In the genomic region with DNA sequence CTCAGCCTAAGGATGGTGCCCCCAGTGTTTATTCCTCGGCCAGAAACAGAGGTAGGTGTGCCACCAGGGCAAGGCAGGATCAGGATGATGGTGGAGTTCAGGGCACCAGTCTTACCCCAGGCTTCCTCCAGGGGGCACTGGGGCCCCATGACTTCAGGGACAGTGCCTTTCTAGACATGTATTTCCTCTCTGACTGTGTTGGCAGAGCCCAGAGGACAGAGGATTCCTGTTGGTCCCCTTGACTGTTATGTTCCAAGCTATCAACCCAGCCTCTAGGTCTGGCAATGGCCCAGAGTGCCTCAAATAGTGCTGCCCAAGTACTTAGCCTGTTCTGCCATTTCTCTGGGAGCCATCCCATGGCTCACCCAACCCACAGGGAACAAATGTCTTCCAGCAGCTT, we compare ENCODE assay signal across 8 cellular contexts. TPM values are rescaled to one million over a fixed set of nuclear protein-coding genes. Genes with fewer than 3 reads are reported as not detected.
DNase-seq lines count a peak whose midpoint lies in the region; ATAC-seq, FAIRE-seq and TF ChIP-seq lines count a peak whose summit lies in the region.

No MANE protein-coding gene starts in this region.

- H3K27me3 ChIP-seq in GM23248 (replicated peaks; ENCODE audit: insufficient read depth) (no peaks in the 10 kb centered on the region), NT2/D1 (ENCODE audit: insufficient read depth, insufficient read length) (peaks cover 3% of the 10 kb centered on the region), endothelial cell of umbilical vein (ENCODE audit: control insufficient read depth in 2 of 2, insufficient read depth in 2 of 2, low read length in 2 of 2) (no peaks in the 10 kb centered on the region)

- H3K27ac ChIP-seq in GM23248, result no peak overlapping the region
- H3K27ac ChIP-seq in endothelial cell of umbilical vein (ENCODE audit: insufficient read depth, low read depth, low read length), result no peak overlapping the region

- H3K4me1 ChIP-seq in GM23248 (ENCODE audit: insufficient read depth) (peaks cover 11% of the 10 kb centered on the region; the same call in 1 of the 2 replicates), NT2/D1 (ENCODE audit: insufficient read depth, insufficient read length) (peaks cover 1% of the 10 kb centered on the region), endothelial cell of umbilical vein (ENCODE audit: control insufficient read depth, extremely low read depth, insufficient read depth, low read length) (peaks cover 10% of the 10 kb centered on the region), mucosa of descending colon (ENCODE audit: low read depth) (peaks cover 30% of the 10 kb centered on the region)

- H3K36me3 ChIP-seq in GM23248 (ENCODE audit: low read depth) (no peaks in the 10 kb centered on the region), NT2/D1 (ENCODE audit: insufficient read depth, insufficient read length, low read length) (peaks cover 63% of the 10 kb centered on the region), endothelial cell of umbilical vein (ENCODE audit: control insufficient read depth in 2 of 2, extremely low read depth in 1 of 2, insufficient read depth in 2 of 2, low read length in 2 of 2) (peaks cover 0 to 2% of the 10 kb centered on the region in 2 experiments), mucosa of descending colon (ENCODE audit: low read depth) (no peaks in the 10 kb centered on the region)

- H3F3A ChIP-seq in GM23248 (ENCODE audit: insufficient read depth), result 0 out of 2 replicates have a peak, but pooled peaks cover 5% of the 10 kb centered on the region

- peak; percentile 74 for DNase-seq in Ammon's horn (ENCODE audit: low spot score)
- DNase-seq in GM23248, result peak; percentile 84
- peak; percentile 44 for DNase-seq in NT2/D1 (ENCODE audit: low read depth, low spot score)
- peak; percentile 37 for DNase-seq in activated CD8-positive, alpha-beta memory T cell treated with anti-CD3 and anti-CD28 coated beads, Interleukin-2, amount 50 U/mL, for 1 hour (ENCODE audit: extremely low read depth)
- DNase-seq in endothelial cell of umbilical vein (ENCODE audit: low read depth, low spot score), result peak; percentile 69
- peak; percentile 80 to 89 (median 87) for DNase-seq in mucosa of descending colon
- peak; percentile 88 for DNase-seq in stimulated activated CD8-positive, alpha-beta memory T cell treated with anti-CD3 and anti-CD28 coated beads, Interleukin-4, amount 100 ng/mL, for 48 hours

- H3K79me2 ChIP-seq in GM23248 (ENCODE audit: insufficient read depth) (peaks cover 14% of the 10 kb centered on the region), endothelial cell of umbilical vein (ENCODE audit: control insufficient read depth, insufficient read depth, low read length) (no peaks in the 10 kb centered on the region)

- 0 to 9% methylated on average over 1 of the region's 1 CpG for WGBS in GM23248 (ENCODE audit: low coverage in 1 of 2, low lambda C conversion rate in 2 of 2, missing lambda C conversion rate in 2 of 2), 2 experiments

- H3K4me3 ChIP-seq in GM23248, result no peak overlapping the region
- no peak overlapping the region for H3K4me3 ChIP-seq in NT2/D1 (ENCODE audit: insufficient read length, low read depth)
- no peak overlapping the region for H3K4me3 ChIP-seq in endothelial cell of umbilical vein (replicated peaks in 1 of 3; ENCODE audit: insufficient read depth in 1 of 3, low read depth in 1 of 3, low read length in 3 of 3)
- no peak overlapping the region for H3K4me3 ChIP-seq in mucosa of descending colon

- H3K4me2 ChIP-seq in GM23248 (ENCODE audit: unreplicated experiment) (no peak overlapping the region), endothelial cell of umbilical vein (ENCODE audit: insufficient read depth, low read length) (no peak overlapping the region)

- H3K9me1 ChIP-seq in endothelial cell of umbilical vein (replicated peaks; ENCODE audit: control insufficient read depth, extremely low read depth, insufficient read depth, low read length), result no peaks in the 10 kb centered on the region

- TF ChIP-seq CTCF in endothelial cell of umbilical vein (IDR thresholded peaks at IDR 0.05; ENCODE audit: extremely low read depth in 1 of 2, insufficient read depth in 1 of 2, low read depth in 1 of 2, low read length in 2 of 2) (peak; percentile 82 to 92), mucosa of descending colon (IDR thresholded peaks at IDR 0.05) (peak; percentile 87)

- in situ Hi-C loops in GM23248 (cut with MboI), result no loop called here

- BruUV-seq in endothelial cell of umbilical vein (replicated peaks; lab: Mats Ljungman, UMichigan), result no TSS peak

- intact Hi-C loops in endothelial cell of umbilical vein (cut with micrococcal nuclease), result loop anchor here (1.0 kb wide), 3 partner anchors 29 to 80 kb away; no protein-coding TSS in a partner anchor
- intact Hi-C loops in mucosa of descending colon (cut with DNase I, micrococcal nuclease), result no loop called here

- CTCF ChIA-PET in endothelial cell of umbilical vein (lab: Charles Lee), result interaction anchor here (1.1 to 6.0 kb wide), 9 partner anchors 14 to 825 kb away, joined by 3 to 105 read pairs (median 6); a partner anchor contains a TSS

- H2AFZ ChIP-seq in GM23248 (no peak overlapping the region), endothelial cell of umbilical vein (ENCODE audit: low read depth, low read length) (no peak overlapping the region)

- no peak for TF ChIP-seq POLR2A in endothelial cell of umbilical vein (IDR thresholded peaks at IDR 0.05; ENCODE audit: low read depth, low read length)

- H4K20me1 ChIP-seq in GM23248 (ENCODE audit: insufficient read depth) (no peaks in the 10 kb centered on the region), endothelial cell of umbilical vein (replicated peaks; ENCODE audit: control insufficient read depth, extremely low read depth, insufficient read depth, low read length) (no peaks in the 10 kb centered on the region)

- ATAC-seq in mucosa of descending colon (peak; percentile 54), GM19455 (IDR thresholded peaks at IDR 0.05; ENCODE audit: unreplicated experiment) (no peak)

- H3K9me3 ChIP-seq in GM23248 (ENCODE audit: low read depth) (no peaks in the 10 kb centered on the region), NT2/D1 (ENCODE audit: insufficient read depth, low read length) (no peaks in the 10 kb centered on the region), endothelial cell of umbilical vein (replicated peaks; ENCODE audit: control insufficient read depth, insufficient read depth, low read length) (no peaks in the 10 kb centered on the region), mucosa of descending colon (no peaks in the 10 kb centered on the region)

- H3K9ac ChIP-seq in GM23248 (no peak overlapping the region), NT2/D1 (ENCODE audit: insufficient read length, low read depth) (no peak overlapping the region), endothelial cell of umbilical vein (replicated peaks; ENCODE audit: extremely low read depth, insufficient read depth, low read length) (no peak overlapping the region)

- POLR2A ChIA-PET in endothelial cell of umbilical vein (lab: Charles Lee), result no interaction called here

- peak; percentile 74 for FAIRE-seq in endothelial cell of umbilical vein (lab: Jason Lieb, UNC)

- dilution Hi-C loops in endothelial cell of umbilical vein (cut with MboI; ENCODE audit: extremely low pct_ligation_motif_present, low sequenced_read_pairs), result no loop called here

- H3K9me2 ChIP-seq in GM23248 (ENCODE audit: insufficient read depth), result no peaks in the 10 kb centered on the region

RNA-seq across cellular contexts. Expression of a gene that starts 2.8 kb away (rescaled TPM):
- total RNA-seq in GM23248 (2014; rRNA removed; shearing (Covaris generic)), result 15.8 and 15.9 TPM in 2 replicates
- polyA plus RNA-seq in GM23248 (2016; fragmentation: Nextera tagmentation; extraction: Ambion mirVana), result 17.3 and 18.4 TPM in 2 replicates
- 12.0 and 15.2 TPM in 2 replicates for total RNA-seq in endothelial cell of umbilical vein
- polyA plus RNA-seq in endothelial cell of umbilical vein, result 14.2 and 15.9 TPM in 2 replicates
- polyA plus RNA-seq in endothelial cell of umbilical vein (2011; cell fraction: cytosol; rRNA removed), result 10.9 and 11.8 TPM in 2 replicates
- polyA plus RNA-seq in endothelial cell of umbilical vein (2011; cell fraction: nucleus; rRNA removed), result 43.3 and 45.6 TPM in 2 replicates
- 9.4 and 11.9 TPM in 2 replicates for polyA plus RNA-seq in endothelial cell of umbilical vein (2012)
- polyA minus RNA-seq in endothelial cell of umbilical vein, result 10.5 and 11.2 TPM in 2 replicates
- 3.8 TPM for polyA minus RNA-seq in endothelial cell of umbilical vein (2011; cell fraction: cytosol; rRNA and poly(A)+ RNA removed)
- 10.7 and 14.8 TPM in 2 replicates for polyA minus RNA-seq in endothelial cell of umbilical vein (2011; cell fraction: nucleus; rRNA and poly(A)+ RNA removed)
- 10 to 100 TPM; 19.7 to 29.9 (median 22.6) TPM for total RNA-seq in mucosa of descending colon

RNA-seq across cellular contexts. Expression of a gene that starts 4.6 kb away (rescaled TPM):
- total RNA-seq in GM23248 (2014; rRNA removed; shearing (Covaris generic)), result 17.4 and 36.8 TPM in 2 replicates
- 17.3 and 19.3 TPM in 2 replicates for polyA plus RNA-seq in GM23248 (2016; fragmentation: Nextera tagmentation; extraction: Ambion mirVana)
- 1.7 and 2.6 TPM in 2 replicates for total RNA-seq in endothelial cell of umbilical vein
- 2.7 and 2.9 TPM in 2 replicates for polyA plus RNA-seq in endothelial cell of umbilical vein
- 1.9 and 2.2 TPM in 2 replicates for polyA plus RNA-seq in endothelial cell of umbilical vein (2011; cell fraction: cytosol; rRNA removed)
- polyA plus RNA-seq in endothelial cell of umbilical vein (2011; cell fraction: nucleus; rRNA removed), result 4.2 and 5.2 TPM in 2 replicates
- 2.3 and 2.4 TPM in 2 replicates for polyA plus RNA-seq in endothelial cell of umbilical vein (2012)
- polyA minus RNA-seq in endothelial cell of umbilical vein, result 2.2 and 2.3 TPM in 2 replicates
- 0.92 TPM for polyA minus RNA-seq in endothelial cell of umbilical vein (2011; cell fraction: cytosol; rRNA and poly(A)+ RNA removed)
- polyA minus RNA-seq in endothelial cell of umbilical vein (2011; cell fraction: nucleus; rRNA and poly(A)+ RNA removed), result 0.77 and 1.5 TPM in 2 replicates
- 10 to 100 TPM in 1 of 3 donors, 1 to 10 TPM in 2; 1.5 to 14.1 (median 2.5) TPM for total RNA-seq in mucosa of descending colon

RNA-seq across cellular contexts. Expression of a gene that starts 39.4 kb away (rescaled TPM):
- 1.0 and 1.1 TPM in 2 replicates for total RNA-seq in GM23248 (2014; rRNA removed; shearing (Covaris generic))
- polyA plus RNA-seq in GM23248 (2016; fragmentation: Nextera tagmentation; extraction: Ambion mirVana), result 0.79 and 1.6 TPM in 2 replicates
- 2.2 and 2.5 TPM in 2 replicates for total RNA-seq in endothelial cell of umbilical vein
- polyA plus RNA-seq in endothelial cell of umbilical vein, result 4.1 and 5.8 TPM in 2 replicates
- 2.4 and 2.9 TPM in 2 replicates for polyA plus RNA-seq in endothelial cell of umbilical vein (2011; cell fraction: cytosol; rRNA removed)
- 2.1 and 3.5 TPM in 2 replicates for polyA plus RNA-seq in endothelial cell of umbilical vein (2011; cell fraction: nucleus; rRNA removed)
- polyA plus RNA-seq in endothelial cell of umbilical vein (2012), result 1.6 and 2.1 TPM in 2 replicates
- 4.7 and 6.0 TPM in 2 replicates for polyA minus RNA-seq in endothelial cell of umbilical vein
- polyA minus RNA-seq in endothelial cell of umbilical vein (2011; cell fraction: cytosol; rRNA and poly(A)+ RNA removed), result 1.4 TPM
- 1.8 and 2.0 TPM in 2 replicates for polyA minus RNA-seq in endothelial cell of umbilical vein (2011; cell fraction: nucleus; rRNA and poly(A)+ RNA removed)
- total RNA-seq in mucosa of descending colon, result 10 to 100 TPM; 12.7 to 21.4 (median 19.2) TPM

RNA-seq across cellular contexts. Expression of a gene that starts 44.8 kb away (rescaled TPM):
- total RNA-seq in GM23248 (2014; rRNA removed; shearing (Covaris generic)), result 61.5 and 72.1 TPM in 2 replicates
- polyA plus RNA-seq in GM23248 (2016; fragmentation: Nextera tagmentation; extraction: Ambion mirVana), result 33.2 and 35.4 TPM in 2 replicates
- total RNA-seq in endothelial cell of umbilical vein, result 18.5 and 21.3 TPM in 2 replicates
- polyA plus RNA-seq in endothelial cell of umbilical vein, result 30.5 and 33.2 TPM in 2 replicates
- 23.6 and 24.2 TPM in 2 replicates for polyA plus RNA-seq in endothelial cell of umbilical vein (2011; cell fraction: cytosol; rRNA removed)
- polyA plus RNA-seq in endothelial cell of umbilical vein (2011; cell fraction: nucleus; rRNA removed), result 16.2 and 19.2 TPM in 2 replicates
- 19.3 and 22.6 TPM in 2 replicates for polyA plus RNA-seq in endothelial cell of umbilical vein (2012)
- polyA minus RNA-seq in endothelial cell of umbilical vein, result 29.2 TPM in 2 replicates
- polyA minus RNA-seq in endothelial cell of umbilical vein (2011; cell fraction: cytosol; rRNA and poly(A)+ RNA removed), result 29.8 TPM
- 7.6 and 8.9 TPM in 2 replicates for polyA minus RNA-seq in endothelial cell of umbilical vein (2011; cell fraction: nucleus; rRNA and poly(A)+ RNA removed)
- total RNA-seq in mucosa of descending colon, result 10 to 100 TPM; 21.5 to 33.5 (median 25.5) TPM

Comparison
In these comparisons a context has a peak if more than half of its experiments do, and no peak if none do; other contexts are left out.
1. DNase-seq: peak in every context shown above with its lines; median percentile 88 in stimulated activated CD8-positive, alpha-beta memory T cell treated with anti-CD3 and anti-CD28 coated beads, Interleukin-4, amount 100 ng/mL, for 48 hours; 87 in mucosa of descending colon; 84 in GM23248; 74 in Ammon's horn; 69 in endothelial cell of umbilical vein; 44 in NT2/D1; 37 in activated CD8-positive, alpha-beta memory T cell treated with anti-CD3 and anti-CD28 coated beads, Interleukin-2, amount 50 U/mL, for 1 hour.